Comparison of ENCODE assay signal across 1 cellular context in genomic region chr20:62970307-62971210, GRCh38.
TF ChIP-seq lines count a peak whose summit lies in the region.

No MANE protein-coding gene starts in this region.

TF ChIP-seq in HepG2, 621 proteins besides CTCF, POLR2A, EP300 and RAD21 (continued from another document and continues in another):
- TF ChIP-seq HNF1A (IDR thresholded peaks at IDR 0.05; ENCODE audit: low read depth) (no peak), HNF1A (CRISPR knock-in tag; IDR thresholded peaks at IDR 0.05; ENCODE audit: borderline replicate concordance) (no peak; the same call in 1 of the 2 replicates), ZNF564 (CRISPR knock-in tag; IDR thresholded peaks at IDR 0.05) (no peak), ZSCAN31 (CRISPR knock-in tag; IDR thresholded peaks at IDR 0.05; ENCODE audit: low read depth) (no peak; the same call in 1 of the 2 replicates), ZNF124 (CRISPR knock-in tag; IDR thresholded peaks at IDR 0.05) (no peak; the same call in 1 of the 2 replicates), MIER2 (CRISPR knock-in tag; IDR thresholded peaks at IDR 0.05) (0 out of 2 replicates have a peak, but pooled peaks have one; percentile 45), HDAC1 (CRISPR knock-in tag; IDR thresholded peaks at IDR 0.05) (no peak), MNT (IDR thresholded peaks at IDR 0.05) (no peak), ZNF274 (CRISPR knock-in tag; IDR thresholded peaks at IDR 0.05) (peak; percentile 90), ZNF264 (CRISPR knock-in tag; IDR thresholded peaks at IDR 0.05) (no peak), ZNF704 (CRISPR knock-in tag; IDR thresholded peaks at IDR 0.05; ENCODE audit: borderline replicate concordance) (0 out of 2 replicates have a peak, but pooled peaks have one; percentile 77), REPIN1 (CRISPR knock-in tag; IDR thresholded peaks at IDR 0.05; ENCODE audit: borderline replicate concordance, low read depth) (no peak), NCOA2 (CRISPR knock-in tag; IDR thresholded peaks at IDR 0.05) (no peak; the same call in 1 of the 2 replicates), ZBTB1 (CRISPR knock-in tag; IDR thresholded peaks at IDR 0.05; ENCODE audit: borderline replicate concordance) (no peak), YEATS4 (CRISPR knock-in tag; IDR thresholded peaks at IDR 0.05; ENCODE audit: borderline replicate concordance) (no peak), ELF3 (CRISPR knock-in tag; IDR thresholded peaks at IDR 0.05) (no peak), ZNF772 (CRISPR knock-in tag; IDR thresholded peaks at IDR 0.05) (no peak), CENPBD1 (CRISPR knock-in tag; IDR thresholded peaks at IDR 0.05; ENCODE audit: borderline replicate concordance, low read depth) (no peak), AKAP8 (CRISPR knock-in tag; IDR thresholded peaks at IDR 0.05) (no peak; the same call in 1 of the 2 replicates), NFKBIZ (CRISPR knock-in tag; IDR thresholded peaks at IDR 0.05) (no peak; the same call in 1 of the 2 replicates), ZNF552 (CRISPR knock-in tag; IDR thresholded peaks at IDR 0.05; ENCODE audit: borderline replicate concordance) (no peak), HCFC1 (IDR thresholded peaks at IDR 0.05; ENCODE audit: low read depth, low read length) (0 out of 2 replicates have a peak, but pooled peaks have one; percentile 6), ZFP37 (CRISPR knock-in tag; IDR thresholded peaks at IDR 0.05; ENCODE audit: borderline replicate concordance) (no peak), ZNF235 (CRISPR knock-in tag; IDR thresholded peaks at IDR 0.05; ENCODE audit: borderline replicate concordance) (peak; percentile 89; the same call in 1 of the 2 replicates), YY1 (IDR thresholded peaks at IDR 0.05; ENCODE audit: insufficient read depth, insufficient replicate concordance, low read depth, low read length) (peak; percentile 63), ZFP62 (CRISPR knock-in tag; IDR thresholded peaks at IDR 0.05) (no peak), KLF9 (CRISPR knock-in tag; IDR thresholded peaks at IDR 0.05; ENCODE audit: low read depth) (no peak), ZBTB38 (CRISPR knock-in tag; IDR thresholded peaks at IDR 0.05) (peak; percentile 51; the same call in 1 of the 2 replicates), SMAD1 (CRISPR knock-in tag; IDR thresholded peaks at IDR 0.05; ENCODE audit: borderline replicate concordance, low read depth) (peak; percentile 54; the same call in 1 of the 2 replicates), HMG20A (CRISPR knock-in tag; IDR thresholded peaks at IDR 0.05; ENCODE audit: borderline replicate concordance) (no peak), BRD4 (CRISPR knock-in tag; IDR thresholded peaks at IDR 0.05) (peak; percentile 43; the same call in 1 of the 2 replicates), ZNF512 (CRISPR knock-in tag; IDR thresholded peaks at IDR 0.05) (0 out of 2 replicates have a peak, but pooled peaks have one; percentile 76), ZNF354B (CRISPR knock-in tag; IDR thresholded peaks at IDR 0.05) (no peak; the same call in 1 of the 2 replicates), THAP7 (CRISPR knock-in tag; IDR thresholded peaks at IDR 0.05) (peak; percentile 51; the same call in 1 of the 2 replicates), SP4 (CRISPR knock-in tag; IDR thresholded peaks at IDR 0.05) (no peak), MTF2 (CRISPR knock-in tag; IDR thresholded peaks at IDR 0.05; ENCODE audit: borderline replicate concordance) (no peak), SAP130 (CRISPR knock-in tag; IDR thresholded peaks at IDR 0.05; ENCODE audit: low read depth) (no peak; the same call in 1 of the 2 replicates), GTF2F1 (IDR thresholded peaks at IDR 0.05; ENCODE audit: low read length) (no peak), CC2D1A (CRISPR knock-in tag; IDR thresholded peaks at IDR 0.05) (0 out of 2 replicates have a peak, but pooled peaks have one; percentile 93), HNF4G (IDR thresholded peaks at IDR 0.05; ENCODE audit: borderline replicate concordance, low read depth, low read length) (no peak), HNF4G (CRISPR knock-in tag; IDR thresholded peaks at IDR 0.05; ENCODE audit: borderline replicate concordance, low read depth) (no peak), HDAC6 (IDR thresholded peaks at IDR 0.05; ENCODE audit: low read depth, low read length) (no peak), ETV6 (CRISPR knock-in tag; conservative IDR thresholded peaks at IDR 0.05) (no peak), TCF7 (IDR thresholded peaks at IDR 0.05; ENCODE audit: low read depth) (no peak), ZZZ3 (CRISPR knock-in tag; IDR thresholded peaks at IDR 0.05; ENCODE audit: borderline replicate concordance) (0 out of 2 replicates have a peak, but pooled peaks have one; percentile 61), RFXAP (CRISPR knock-in tag; IDR thresholded peaks at IDR 0.05; ENCODE audit: borderline replicate concordance) (no peak), ETV5 (CRISPR knock-in tag; IDR thresholded peaks at IDR 0.05; ENCODE audit: borderline replicate concordance) (no peak), ELF4 (CRISPR knock-in tag; IDR thresholded peaks at IDR 0.05; ENCODE audit: borderline replicate concordance) (no peak), PHF20 (CRISPR knock-in tag; IDR thresholded peaks at IDR 0.05) (no peak)
- TF ChIP-seq, protein P1, sequence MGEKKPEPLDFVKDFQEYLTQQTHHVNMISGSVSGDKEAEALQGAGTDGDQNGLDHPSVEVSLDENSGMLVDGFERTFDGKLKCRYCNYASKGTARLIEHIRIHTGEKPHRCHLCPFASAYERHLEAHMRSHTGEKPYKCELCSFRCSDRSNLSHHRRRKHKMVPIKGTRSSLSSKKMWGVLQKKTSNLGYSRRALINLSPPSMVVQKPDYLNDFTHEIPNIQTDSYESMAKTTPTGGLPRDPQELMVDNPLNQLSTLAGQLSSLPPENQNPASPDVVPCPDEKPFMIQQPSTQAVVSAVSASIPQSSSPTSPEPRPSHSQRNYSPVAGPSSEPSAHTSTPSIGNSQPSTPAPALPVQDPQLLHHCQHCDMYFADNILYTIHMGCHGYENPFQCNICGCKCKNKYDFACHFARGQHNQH (CRISPR knock-in tag; IDR thresholded peaks at IDR 0.05) = no peak
- TF ChIP-seq, protein P2, sequence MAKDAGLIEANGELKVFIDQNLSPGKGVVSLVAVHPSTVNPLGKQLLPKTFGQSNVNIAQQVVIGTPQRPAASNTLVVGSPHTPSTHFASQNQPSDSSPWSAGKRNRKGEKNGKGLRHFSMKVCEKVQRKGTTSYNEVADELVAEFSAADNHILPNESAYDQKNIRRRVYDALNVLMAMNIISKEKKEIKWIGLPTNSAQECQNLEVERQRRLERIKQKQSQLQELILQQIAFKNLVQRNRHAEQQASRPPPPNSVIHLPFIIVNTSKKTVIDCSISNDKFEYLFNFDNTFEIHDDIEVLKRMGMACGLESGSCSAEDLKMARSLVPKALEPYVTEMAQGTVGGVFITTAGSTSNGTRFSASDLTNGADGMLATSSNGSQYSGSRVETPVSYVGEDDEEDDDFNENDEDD (CRISPR knock-in tag; IDR thresholded peaks at IDR 0.05; ENCODE audit: borderline replicate concordance) = peak; percentile 46; the same call in 1 of the 2 replicates
- TF ChIP-seq, protein P3, sequence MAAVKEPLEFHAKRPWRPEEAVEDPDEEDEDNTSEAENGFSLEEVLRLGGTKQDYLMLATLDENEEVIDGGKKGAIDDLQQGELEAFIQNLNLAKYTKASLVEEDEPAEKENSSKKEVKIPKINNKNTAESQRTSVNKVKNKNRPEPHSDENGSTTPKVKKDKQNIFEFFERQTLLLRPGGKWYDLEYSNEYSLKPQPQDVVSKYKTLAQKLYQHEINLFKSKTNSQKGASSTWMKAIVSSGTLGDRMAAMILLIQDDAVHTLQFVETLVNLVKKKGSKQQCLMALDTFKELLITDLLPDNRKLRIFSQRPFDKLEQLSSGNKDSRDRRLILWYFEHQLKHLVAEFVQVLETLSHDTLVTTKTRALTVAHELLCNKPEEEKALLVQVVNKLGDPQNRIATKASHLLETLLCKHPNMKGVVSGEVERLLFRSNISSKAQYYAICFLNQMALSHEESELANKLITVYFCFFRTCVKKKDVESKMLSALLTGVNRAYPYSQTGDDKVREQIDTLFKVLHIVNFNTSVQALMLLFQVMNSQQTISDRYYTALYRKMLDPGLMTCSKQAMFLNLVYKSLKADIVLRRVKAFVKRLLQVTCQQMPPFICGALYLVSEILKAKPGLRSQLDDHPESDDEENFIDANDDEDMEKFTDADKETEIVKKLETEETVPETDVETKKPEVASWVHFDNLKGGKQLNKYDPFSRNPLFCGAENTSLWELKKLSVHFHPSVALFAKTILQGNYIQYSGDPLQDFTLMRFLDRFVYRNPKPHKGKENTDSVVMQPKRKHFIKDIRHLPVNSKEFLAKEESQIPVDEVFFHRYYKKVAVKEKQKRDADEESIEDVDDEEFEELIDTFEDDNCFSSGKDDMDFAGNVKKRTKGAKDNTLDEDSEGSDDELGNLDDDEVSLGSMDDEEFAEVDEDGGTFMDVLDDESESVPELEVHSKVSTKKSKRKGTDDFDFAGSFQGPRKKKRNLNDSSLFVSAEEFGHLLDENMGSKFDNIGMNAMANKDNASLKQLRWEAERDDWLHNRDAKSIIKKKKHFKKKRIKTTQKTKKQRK (IDR thresholded peaks at IDR 0.05; ENCODE audit: low read length) = no peak
- TF ChIP-seq, protein P4, sequence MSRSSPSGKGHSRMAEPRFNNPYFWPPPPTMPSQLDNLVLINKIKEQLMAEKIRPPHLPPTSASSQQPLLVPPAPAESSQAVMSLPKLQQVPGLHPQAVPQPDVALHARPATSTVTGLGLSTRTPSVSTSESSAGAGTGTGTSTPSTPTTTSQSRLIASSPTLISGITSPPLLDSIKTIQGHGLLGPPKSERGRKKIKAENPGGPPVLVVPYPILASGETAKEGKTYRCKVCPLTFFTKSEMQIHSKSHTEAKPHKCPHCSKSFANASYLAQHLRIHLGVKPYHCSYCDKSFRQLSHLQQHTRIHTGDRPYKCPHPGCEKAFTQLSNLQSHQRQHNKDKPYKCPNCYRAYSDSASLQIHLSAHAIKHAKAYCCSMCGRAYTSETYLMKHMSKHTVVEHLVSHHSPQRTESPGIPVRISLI (CRISPR knock-in tag; IDR thresholded peaks at IDR 0.05; ENCODE audit: borderline replicate concordance) = no peak
